26 cellular contexts compared by ENCODE assay signal in genomic region chrX:113726466-113726865, GRCh38.
DNase-seq lines count a peak whose midpoint lies in the region; ATAC-seq, FAIRE-seq and TF ChIP-seq lines count a peak whose summit lies in the region.
"Had no signal": no experiment of that assay in that cellular context is flagged by ENCODE, and none has a peak within 500 bp of the region (broad histone marks: within the 10 kb centered on the region; RNA-seq: fewer than 3 reads in every experiment).

No MANE protein-coding gene starts in this region.

- peak; percentile 71 for ATAC-seq in HG02588 (IDR thresholded peaks at IDR 0.05; ENCODE audit: unreplicated experiment)
- ATAC-seq in HG03432 (IDR thresholded peaks at IDR 0.05; ENCODE audit: unreplicated experiment): peak; percentile 60
- ATAC-seq in HG02642 (IDR thresholded peaks at IDR 0.05; ENCODE audit: poor library complexity, unreplicated experiment): no peak
- ATAC-seq: heart right ventricle, left ventricle myocardium superior had no signal

- no peaks in the 10 kb centered on the region for H4K20me1 ChIP-seq in BLaER1

- H3K4me2 ChIP-seq in BLaER1: peak overlapping the region; percentile 49

- TF ChIP-seq CTCF in nephron progenitor cell (IDR thresholded peaks at IDR 0.05): no peak

- H3K27me3 ChIP-seq in BLaER1: peaks cover 41% of the 10 kb centered on the region
- H3K27me3 ChIP-seq: cardiac muscle cell, vagina had no signal

- no peaks in the 10 kb centered on the region for H3K36me3 ChIP-seq in BLaER1
- H3K36me3 ChIP-seq: cardiac muscle cell, heart right ventricle, sigmoid colon, vagina had no signal

- 0 out of 2 replicates have a peak overlapping the region, but pooled peaks have one; percentile 44 for H3K27ac ChIP-seq in BLaER1
- H3K27ac ChIP-seq: cardiac muscle cell, heart right ventricle, sigmoid colon, SK-N-MC, vagina had no signal

- H3K4me3 ChIP-seq in BLaER1: no peak overlapping the region
- H3K4me3 ChIP-seq: cardiac muscle cell, heart right ventricle, sigmoid colon, SK-N-MC, vagina had no signal

- peak; percentile 51 for FAIRE-seq in GM19239 (lab: Jason Lieb, UNC)

- H3K36me3 Mint-ChIP-seq in nephron progenitor cell (ENCODE audit: low read depth): no peaks in the 10 kb centered on the region
- H3K36me3 Mint-ChIP-seq in immature natural killer cell: no peaks in the 10 kb centered on the region
- H3K36me3 Mint-ChIP-seq: activated CD4-positive, alpha-beta memory T cell treated with anti-CD3 and anti-CD28 coated beads for 36 hours had no signal

- peaks cover 21% of the 10 kb centered on the region for H3K4me1 ChIP-seq in BLaER1
- H3K4me1 ChIP-seq: Caco-2, heart right ventricle, sigmoid colon, vagina had no signal

- H3K4me1 Mint-ChIP-seq in nephron progenitor cell: no peaks in the 10 kb centered on the region
- H3K4me1 Mint-ChIP-seq in immature natural killer cell: no peaks in the 10 kb centered on the region
- H3K4me1 Mint-ChIP-seq: nephron had no signal

- peaks cover 16% of the 10 kb centered on the region for H3K9me3 ChIP-seq in BLaER1
- H3K9me3 ChIP-seq: Caco-2, sigmoid colon, vagina had no signal

- H3K9me3 Mint-ChIP-seq in nephron progenitor cell (peaks cover 14% of the 10 kb centered on the region), immature natural killer cell (peaks cover 0 to 6% (median 0%) of the 10 kb centered on the region in 6 donors)
- H3K9me3 Mint-ChIP-seq: activated CD4-positive, alpha-beta memory T cell treated with anti-CD3 and anti-CD28 coated beads for 36 hours had no signal

- H3K27me3 Mint-ChIP-seq in nephron progenitor cell (ENCODE audit: low read depth, poor library complexity) (no peaks in the 10 kb centered on the region), immature natural killer cell (ENCODE audit: low read depth in 3 of 3) (no peaks in the 10 kb centered on the region)
- H3K27me3 Mint-ChIP-seq: activated CD4-positive, alpha-beta memory T cell treated with anti-CD3 and anti-CD28 coated beads for 36 hours had no signal

- H3K9ac ChIP-seq in BLaER1: no peak overlapping the region

- H3K27ac Mint-ChIP-seq in nephron progenitor cell (no peak overlapping the region), immature natural killer cell (no peak overlapping the region)
- H3K27ac Mint-ChIP-seq: activated CD4-positive, alpha-beta memory T cell treated with anti-CD3 and anti-CD28 coated beads for 36 hours; nephron; T-helper 2 cell treated with Interferon-gamma antibody and Interleukin-4, amounts not matched to agents 5 μg/mL and 100 μg/mL, for 36 hours had no signal

- no peak overlapping the region for H3K4me3 Mint-ChIP-seq in nephron progenitor cell
- H3K4me3 Mint-ChIP-seq in immature natural killer cell: no peak overlapping the region
- H3K4me3 Mint-ChIP-seq: activated CD4-positive, alpha-beta memory T cell treated with anti-CD3 and anti-CD28 coated beads for 36 hours; nephron; T-helper 2 cell treated with Interferon-gamma antibody and Interleukin-4, amounts not matched to agents 5 μg/mL and 100 μg/mL, for 36 hours had no signal

- DNase-seq in GM19239 (ENCODE audit: insufficient read length, low spot score) (no peak), nephron progenitor cell (no peak), NCI-H1105 (lab: John Stamatoyannopoulos, UW) (no peak), immature natural killer cell (no peak)
- DNase-seq: 8988T; activated CD4-positive, alpha-beta memory T cell treated with anti-CD3 and anti-CD28 coated beads for 36 hours; activated naive CD4-positive, alpha-beta T cell treated with Interleukin-2 at 50 U/mL for 16 hours; AML-193; amniotic stem cell; Caco-2; EL; heart right ventricle; left ventricle myocardium superior; NCI-H1417 treated with DMSO at 0.1 percent for 48 hours; NCI-H524; RPMI8226; sigmoid colon had no signal
